ENCODE assay signal across 10 cellular contexts in the genomic region with DNA sequence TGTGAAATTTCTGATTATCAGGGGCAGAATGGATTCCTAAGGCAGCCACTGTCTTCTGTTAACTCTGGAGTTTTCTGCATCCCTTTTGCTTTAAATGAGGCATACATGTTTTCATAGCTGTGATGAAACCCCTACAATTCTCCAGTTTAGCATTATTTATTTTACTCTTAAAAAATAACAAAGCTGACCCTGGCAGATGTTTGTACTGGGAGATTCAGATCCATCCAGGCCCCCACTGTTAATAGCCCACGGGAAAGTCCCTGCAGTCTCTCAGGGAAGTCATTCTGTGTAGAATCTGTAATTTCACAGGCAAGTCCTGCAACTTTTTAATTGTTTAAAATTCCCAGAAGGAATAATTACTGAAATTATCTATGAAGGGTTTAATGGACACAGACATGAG. TPM values are rescaled to one million over a fixed set of nuclear protein-coding genes. Genes with fewer than 3 reads are reported as not detected.
DNase-seq lines count a peak whose midpoint lies in the region; ATAC-seq and TF ChIP-seq lines count a peak whose summit lies in the region.
"Had no signal": no experiment of that assay in that cellular context is flagged by ENCODE, and none has a peak within 500 bp of the region (broad histone marks: within the 10 kb centered on the region; RNA-seq: fewer than 3 reads in every experiment).

No MANE protein-coding gene starts in this region.

- ATAC-seq in upper lobe of left lung (ENCODE audit: low FRiP score in 2 of 2) (no peak), GM21786 (IDR thresholded peaks at IDR 0.05; ENCODE audit: unreplicated experiment) (no peak), left colon (no peak), GM19397 (IDR thresholded peaks at IDR 0.05; ENCODE audit: unreplicated experiment) (no peak)
- ATAC-seq: stimulated activated naive CD8-positive, alpha-beta T cell treated with anti-CD3 and anti-CD28 coated beads, Interleukin-15, Interleukin-2, amounts not matched to agents 100 U/mL and 50 U/mL, for 24 hours had no signal

- DNase-seq in ascending aorta (ENCODE audit: low spot score in 2 of 2) (no peak), foreskin fibroblast (peak; percentile 19 to 50), neural crest cell (ENCODE audit: low read depth, low spot score) (no peak), upper lobe of left lung (no peak), GM13977 (ENCODE audit: low spot score) (no peak), left colon (no peak)
- DNase-seq: stimulated activated naive CD8-positive, alpha-beta T cell treated with anti-CD3 and anti-CD28 coated beads, Interleukin-15, Interleukin-2, amounts not matched to agents 100 U/mL and 50 U/mL, for 24 hours had no signal

- TF ChIP-seq POLR2A in upper lobe of left lung (IDR thresholded peaks at IDR 0.05): no peak

- TF ChIP-seq EP300 in upper lobe of left lung (IDR thresholded peaks at IDR 0.05): no peak

- TF ChIP-seq CTCF in ascending aorta (IDR thresholded peaks at IDR 0.05) (no peak), foreskin fibroblast (IDR thresholded peaks at IDR 0.05; ENCODE audit: low read depth, low read length) (no peak), neural crest cell (conservative IDR thresholded peaks at IDR 0.05) (no peak), upper lobe of left lung (IDR thresholded peaks at IDR 0.05) (no peak), GM13977 (IDR thresholded peaks at IDR 0.05; ENCODE audit: extremely low read depth, insufficient read depth, missing control alignments) (no peak)

- peak overlapping the region; percentile 72 for H3K4me3 Mint-ChIP-seq in neural crest cell
- H3K4me3 Mint-ChIP-seq: activated T-helper 1 cell treated with anti-CD3 and anti-CD28 coated beads, Interleukin-12 subunit alpha, Interleukin-12 subunit beta, Interleukin-2, Interleukin-4 antibody, amounts not matched to agents 30 ng/mL and 10 ng/mL and 1 ng/mL, durations not matched to agents 14 hours and 24 hours and 36 hours had no signal

- in situ Hi-C loops in GM13977 (cut with MboI; ENCODE audit: low pct_unique_long_range_greater_than_20kb, low sequenced_read_pairs, unreplicated experiment): loop anchor here (25.0 kb wide), 1 partner anchor 210 kb away; no protein-coding TSS in a partner anchor

- H3K4me1 ChIP-seq in ascending aorta (peaks cover 0 to 3% of the 10 kb centered on the region in 2 donors), upper lobe of left lung (peaks cover 0 to 10% (median 5%) of the 10 kb centered on the region in 4 donors)

- H3K4me1 Mint-ChIP-seq in neural crest cell: peaks cover 31% of the 10 kb centered on the region

- H3K9me3 ChIP-seq in ascending aorta (no peaks in the 10 kb centered on the region), upper lobe of left lung (no peaks in the 10 kb centered on the region)

- H3K27me3 ChIP-seq in ascending aorta: no peaks in the 10 kb centered on the region
- no peaks in the 10 kb centered on the region for H3K27me3 ChIP-seq in upper lobe of left lung

- H3K36me3 Mint-ChIP-seq in neural crest cell (ENCODE audit: low read depth): no peaks in the 10 kb centered on the region

- H3K36me3 ChIP-seq in ascending aorta (no peaks in the 10 kb centered on the region), upper lobe of left lung (peaks cover 0 to 4% (median 0%) of the 10 kb centered on the region in 4 donors)

- 4 to 10% methylated on average over 1 of the region's 1 CpG for WGBS in upper lobe of left lung, 2 donors

- H3K4me3 ChIP-seq in ascending aorta (peak overlapping the region; percentile 11 to 56), foreskin fibroblast (ENCODE audit: low read depth in 1 of 2, low read length in 2 of 2) (no peak overlapping the region), upper lobe of left lung (peak overlapping the region; percentile 34 to 49 (median 42))

- H3K27me3 Mint-ChIP-seq in neural crest cell (ENCODE audit: low read depth): no peaks in the 10 kb centered on the region

- intact Hi-C loops in ascending aorta (cut with DNase I) (no loop called here), left colon (cut with DNase I, micrococcal nuclease) (loop anchor here in 1 of 2 donors (10.0 kb wide), 1 partner anchor 207 kb away; no protein-coding TSS in a partner anchor)

- no peaks in the 10 kb centered on the region for H3K9me3 Mint-ChIP-seq in neural crest cell
- H3K9me3 Mint-ChIP-seq: activated T-helper 1 cell treated with anti-CD3 and anti-CD28 coated beads, Interleukin-12 subunit alpha, Interleukin-12 subunit beta, Interleukin-2, Interleukin-4 antibody, amounts not matched to agents 30 ng/mL and 10 ng/mL and 1 ng/mL, durations not matched to agents 14 hours and 24 hours and 36 hours had no signal

- H3K27ac ChIP-seq in ascending aorta: peak overlapping the region; percentile 6 to 51
- H3K27ac ChIP-seq in upper lobe of left lung: peak overlapping the region; percentile 41 to 93 (median 82)

- H3K27ac Mint-ChIP-seq in neural crest cell (ENCODE audit: unreplicated experiment): peak overlapping the region; percentile 14
- H3K27ac Mint-ChIP-seq: activated T-helper 1 cell treated with anti-CD3 and anti-CD28 coated beads, Interleukin-12 subunit alpha, Interleukin-12 subunit beta, Interleukin-2, Interleukin-4 antibody, amounts not matched to agents 30 ng/mL and 10 ng/mL and 1 ng/mL, durations not matched to agents 14 hours and 24 hours and 36 hours had no signal

RNA-seq across cellular contexts. Expression of a gene that starts 0.3 kb away (rescaled TPM):
- total RNA-seq in ascending aorta: 11.0 TPM
- total RNA-seq in neural crest cell: 7.7 and 8.0 TPM in 2 replicates
- 10 to 100 TPM in 2 of 6 donors, 1 to 10 TPM in 4; 4.3 to 15.4 (median 9.0) TPM for total RNA-seq in upper lobe of left lung
- 1 to 10 TPM in 1 of 2 donors, under 1 TPM in 1; 0.46 to 1.2 TPM for total RNA-seq in left colon
- total RNA-seq: activated T-helper 1 cell treated with anti-CD3 and anti-CD28 coated beads, Interleukin-12 subunit alpha, Interleukin-12 subunit beta, Interleukin-2, Interleukin-4 antibody, amounts not matched to agents 30 ng/mL and 10 ng/mL and 1 ng/mL, durations not matched to agents 14 hours and 24 hours and 36 hours had no signal

Comparison
In these comparisons a context has a peak if more than half of its experiments do, and no peak if none do; other contexts are left out.
1. DNase-seq: peak in foreskin fibroblast (2 of 2); none in ascending aorta (0 of 2), neural crest cell (single experiment), upper lobe of left lung (0 of 2), GM13977 (single experiment) and left colon (0 of 2).
2. H3K4me3 ChIP-seq: peak in ascending aorta (2 of 2) and upper lobe of left lung (4 of 4); none in foreskin fibroblast (0 of 2).